ENCODE assay signal across 2 cellular contexts in the genomic region with DNA sequence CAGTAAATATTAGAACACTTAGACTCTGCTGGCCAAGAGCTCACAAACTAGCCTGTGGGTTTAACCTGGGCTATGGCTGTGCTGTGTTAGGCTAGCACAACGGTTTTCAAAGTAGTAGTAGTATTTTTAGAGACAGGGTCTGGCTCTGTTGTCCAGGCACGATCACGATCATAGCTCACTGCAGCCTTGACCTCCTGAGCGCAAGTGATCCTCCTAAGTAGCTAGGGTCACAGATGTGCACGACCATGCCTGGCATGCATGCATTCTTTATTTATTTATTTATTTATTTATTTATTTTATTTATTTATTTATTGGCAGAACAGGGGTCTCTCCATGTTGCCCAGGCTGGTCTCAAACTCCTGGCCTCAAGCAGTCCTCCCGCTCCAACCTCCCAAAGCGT.
A peak's percentile ranks its signal among the peaks of the same experiment; 100 is the strongest.
TF ChIP-seq lines count a peak whose summit lies in the region.

No MANE protein-coding gene starts in this region.

TF ChIP-seq in HCT116, 20 proteins besides CTCF, POLR2A, EP300 and RAD21:
- TF ChIP-seq CEBPB (IDR thresholded peaks at IDR 0.05; ENCODE audit: low read depth) (no peak), FOSL1 (IDR thresholded peaks at IDR 0.05; ENCODE audit: low read depth) (no peak), SIN3A (IDR thresholded peaks at IDR 0.05; ENCODE audit: low read depth) (no peak), EZH2 (IDR thresholded peaks at IDR 0.05) (no peak), ZNF274 (IDR thresholded peaks at IDR 0.05; ENCODE audit: low read depth, low read length) (no peak), SRF (IDR thresholded peaks at IDR 0.05; ENCODE audit: low read depth) (no peak), ELF1 (IDR thresholded peaks at IDR 0.05; ENCODE audit: borderline replicate concordance, low read depth) (no peak), JUND (IDR thresholded peaks at IDR 0.05) (no peak), CBX3 (IDR thresholded peaks at IDR 0.05; ENCODE audit: low read depth) (no peak), TCF7L2 (IDR thresholded peaks at IDR 0.05; ENCODE audit: borderline replicate concordance, extremely low read depth, insufficient read depth, insufficient read length) (no peak), POLR2AphosphoS5 (IDR thresholded peaks at IDR 0.05; ENCODE audit: low read depth, low read length) (no peak)
- TF ChIP-seq, protein P1, sequence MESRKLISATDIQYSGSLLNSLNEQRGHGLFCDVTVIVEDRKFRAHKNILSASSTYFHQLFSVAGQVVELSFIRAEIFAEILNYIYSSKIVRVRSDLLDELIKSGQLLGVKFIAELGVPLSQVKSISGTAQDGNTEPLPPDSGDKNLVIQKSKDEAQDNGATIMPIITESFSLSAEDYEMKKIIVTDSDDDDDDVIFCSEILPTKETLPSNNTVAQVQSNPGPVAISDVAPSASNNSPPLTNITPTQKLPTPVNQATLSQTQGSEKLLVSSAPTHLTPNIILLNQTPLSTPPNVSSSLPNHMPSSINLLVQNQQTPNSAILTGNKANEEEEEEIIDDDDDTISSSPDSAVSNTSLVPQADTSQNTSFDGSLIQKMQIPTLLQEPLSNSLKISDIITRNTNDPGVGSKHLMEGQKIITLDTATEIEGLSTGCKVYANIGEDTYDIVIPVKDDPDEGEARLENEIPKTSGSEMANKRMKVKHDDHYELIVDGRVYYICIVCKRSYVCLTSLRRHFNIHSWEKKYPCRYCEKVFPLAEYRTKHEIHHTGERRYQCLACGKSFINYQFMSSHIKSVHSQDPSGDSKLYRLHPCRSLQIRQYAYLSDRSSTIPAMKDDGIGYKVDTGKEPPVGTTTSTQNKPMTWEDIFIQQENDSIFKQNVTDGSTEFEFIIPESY (IDR thresholded peaks at IDR 0.05; ENCODE audit: extremely low read depth, insufficient replicate concordance, low read length), result no peak
TF ChIP-seq in HCT116: peak in this region for 0.

TF ChIP-seq in K562, 482 proteins besides CTCF, POLR2A, EP300 and RAD21:
- no peak for TF ChIP-seq NONO (IDR thresholded peaks at IDR 0.05; ENCODE audit: low read depth in 2 of 2, low read length in 1 of 2)
- TF ChIP-seq ZNF121 (CRISPR knock-in tag; conservative IDR thresholded peaks at IDR 0.05), result peak; percentile 96
- TF ChIP-seq ZSCAN29 (IDR thresholded peaks at IDR 0.05), result 0 out of 2 replicates have a peak, but pooled peaks have one; percentile 6
